In the genomic region with DNA sequence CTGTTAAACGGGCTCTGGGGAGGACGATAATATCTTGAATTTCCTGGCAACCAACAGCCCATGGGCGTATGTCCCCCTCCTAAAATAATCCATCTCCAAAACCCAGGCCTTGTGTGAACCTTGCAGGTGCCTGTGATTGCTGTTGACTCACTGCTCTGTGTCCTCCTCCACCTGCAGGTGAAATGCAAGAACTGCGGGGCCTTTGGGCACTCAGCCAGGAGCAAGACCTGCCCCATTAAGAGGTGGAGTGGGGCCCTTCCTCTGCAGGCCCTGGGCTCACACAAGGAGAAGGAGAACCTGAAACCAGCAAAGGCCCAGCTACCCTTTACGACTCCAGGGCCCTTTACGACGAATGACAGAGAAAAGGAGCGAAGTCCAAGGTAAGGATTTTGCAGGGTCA, we compare ENCODE assay signal across 16 cellular contexts. TPM values are rescaled to one million over a fixed set of nuclear protein-coding genes. Genes with fewer than 3 reads are reported as not detected.
"Had no signal": no experiment of that assay in that cellular context is flagged by ENCODE, and none has a peak within 500 bp of the region (broad histone marks: within the 10 kb centered on the region; RNA-seq: fewer than 3 reads in every experiment).

No MANE protein-coding gene starts in this region.

RNA-seq across cellular contexts. Expression of gene VN1R4, which starts 14.4 kb away (rescaled TPM):
- total RNA-seq: activated CD4-positive, alpha-beta memory T cell treated with anti-CD3 and anti-CD28 coated beads, Interleukin-2, amount 10 ng/mL, durations not matched to agents 7 days and 5 days; activated T-helper 2 cell treated with anti-CD3 and anti-CD28 coated beads, Interferon-gamma antibody, Interleukin-2, Interleukin-4, amounts not matched to agents 10 μg/mL and 5 μg/mL and 100 μg/mL, durations not matched to agents 14 hours and 24 hours and 36 hours; ascending aorta; colonic mucosa; frontal cortex; kidney epithelial cell; left ventricle myocardium superior; mononuclear cell; omental fat pad; prostate gland; right atrium auricular region; thoracic aorta; ureter had no signal
- polyA plus RNA-seq: adipose tissue, esophagus, neural cell had no signal

RNA-seq across cellular contexts. Expression of gene VN1R2, which starts 23.9 kb away (rescaled TPM):
- total RNA-seq: activated CD4-positive, alpha-beta memory T cell treated with anti-CD3 and anti-CD28 coated beads, Interleukin-2, amount 10 ng/mL, durations not matched to agents 7 days and 5 days; activated T-helper 2 cell treated with anti-CD3 and anti-CD28 coated beads, Interferon-gamma antibody, Interleukin-2, Interleukin-4, amounts not matched to agents 10 μg/mL and 5 μg/mL and 100 μg/mL, durations not matched to agents 14 hours and 24 hours and 36 hours; ascending aorta; colonic mucosa; frontal cortex; kidney epithelial cell; left ventricle myocardium superior; mononuclear cell; omental fat pad; right atrium auricular region; thoracic aorta; ureter had no signal
- polyA plus RNA-seq: adipose tissue, esophagus, neural cell had no signal
